ENCODE assay signal across 8 cellular contexts in the genomic region with DNA sequence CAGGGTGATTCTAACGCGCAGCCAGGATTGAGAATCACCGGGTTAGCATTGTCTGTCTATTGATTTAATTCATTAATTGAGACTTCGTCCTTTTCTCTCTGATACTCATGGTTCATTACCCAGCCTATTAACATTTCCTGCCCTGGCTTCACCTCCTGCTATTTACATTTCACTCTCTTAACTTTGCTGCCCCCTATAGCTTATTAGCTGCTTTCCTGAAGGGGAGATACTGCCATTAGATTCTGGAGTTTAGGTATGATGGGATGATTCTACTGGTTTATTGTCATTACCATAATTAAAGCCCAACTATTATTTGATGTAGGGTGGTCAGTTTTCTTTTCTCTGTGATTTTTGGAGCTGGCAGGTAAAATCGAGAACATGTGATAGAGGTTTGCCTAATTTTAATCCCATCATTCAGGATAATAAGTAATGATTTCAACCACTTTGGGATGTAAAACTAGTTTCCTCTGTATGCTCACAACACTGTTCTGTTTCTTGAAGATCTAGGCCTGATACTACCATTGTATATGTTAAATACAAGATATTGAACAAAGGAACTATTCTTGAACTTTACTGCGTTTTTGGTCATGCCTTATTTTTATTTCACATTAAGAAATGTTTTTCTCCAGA. TPM values are rescaled to one million over a fixed set of nuclear protein-coding genes. Genes with fewer than 3 reads are reported as not detected.
A peak's percentile ranks its signal among the peaks of the same experiment; 100 is the strongest.
DNase-seq lines count a peak whose midpoint lies in the region; ATAC-seq and TF ChIP-seq lines count a peak whose summit lies in the region.

No MANE protein-coding gene starts in this region.

- peaks cover 84% of the 10 kb centered on the region for H3K4me1 Mint-ChIP-seq in CD4-positive, alpha-beta T cell (ENCODE audit: low read depth)
- H3K4me1 Mint-ChIP-seq in immature natural killer cell (peaks cover 84 to 99% of the 10 kb centered on the region in 2 donors), type B pancreatic cell (ENCODE audit: unreplicated experiment) (peaks cover 31% of the 10 kb centered on the region)

- peak; percentile 75 for TF ChIP-seq CTCF in CD4-positive, alpha-beta T cell (IDR thresholded peaks at IDR 0.05)
- TF ChIP-seq CTCF in adrenal gland (IDR thresholded peaks at IDR 0.05) (peak in 4 of 6 experiments; percentile 41 to 52 (median 46)), type B pancreatic cell (conservative IDR thresholded peaks at IDR 0.05) (peak; percentile 77)

- H3K27ac ChIP-seq in CD4-positive, alpha-beta T cell (ENCODE audit: low read depth, low read length), result no peak overlapping the region
- no peak overlapping the region for H3K27ac ChIP-seq in adrenal gland

- no peak overlapping the region for H3K4me3 ChIP-seq in adrenal gland

- no peaks in the 10 kb centered on the region for H3K9me3 Mint-ChIP-seq in CD4-positive, alpha-beta T cell
- H3K9me3 Mint-ChIP-seq in immature natural killer cell, result no peaks in the 10 kb centered on the region
- no peaks in the 10 kb centered on the region for H3K9me3 Mint-ChIP-seq in type B pancreatic cell

- CTCF ChIA-PET in CD4-positive, alpha-beta T cell (lab: Charles Lee), result interaction anchor here (0.6 to 2.9 kb wide), 12 partner anchors 9 to 611 kb away, joined by 3 to 25 read pairs (median 4); a partner anchor contains a TSS

- peaks cover 8 to 42% of the 10 kb centered on the region in 2 donors for H3K4me1 ChIP-seq in adrenal gland (replicated peaks in 1 of 2)

- POLR2A ChIA-PET in CD4-positive, alpha-beta T cell (lab: Charles Lee), result interaction anchor here (0.8 to 1.0 kb wide), 3 partner anchors 16 to 220 kb away, joined by 4 to 5 read pairs (median 4); no protein-coding TSS in a partner anchor

- peak overlapping the region; percentile 66 for H3K4me3 Mint-ChIP-seq in CD4-positive, alpha-beta T cell
- H3K4me3 Mint-ChIP-seq in immature natural killer cell (peak overlapping the region; percentile 12 to 84 (median 43)), type B pancreatic cell (peak overlapping the region; percentile 37)

- H3K36me3 ChIP-seq in adrenal gland (replicated peaks in 1 of 2), result no peaks in the 10 kb centered on the region

- H3K36me3 Mint-ChIP-seq in CD4-positive, alpha-beta T cell (ENCODE audit: low read depth), result peaks cover 6% of the 10 kb centered on the region
- no peaks in the 10 kb centered on the region for H3K36me3 Mint-ChIP-seq in immature natural killer cell
- H3K36me3 Mint-ChIP-seq in type B pancreatic cell, result peaks cover 3% of the 10 kb centered on the region

- no peak for TF ChIP-seq POLR2A in adrenal gland (IDR thresholded peaks at IDR 0.05)

- no peaks in the 10 kb centered on the region for H3K9me3 ChIP-seq in CD4-positive, alpha-beta T cell (ENCODE audit: control insufficient read depth, low read length)
- no peaks in the 10 kb centered on the region for H3K9me3 ChIP-seq in adrenal gland (replicated peaks in 1 of 3)

- no peak for DNase-seq in CD4-positive, alpha-beta T cell
- DNase-seq in NCI-H524 treated with DMSO at 0.1 percent for 48 hours (lab: John Stamatoyannopoulos, UW), result peak; percentile 25
- peak in 1 of 7 donors; percentile 10 for DNase-seq in adrenal gland
- peak; percentile 61 to 68 (median 64) for DNase-seq in immature natural killer cell
- DNase-seq in type B pancreatic cell (ENCODE audit: extremely low spot score, unreplicated experiment), result no peak
- no peak for DNase-seq in activated CD8-positive, alpha-beta memory T cell treated with anti-CD3 and anti-CD28 coated beads, Interleukin-2, amount 50 U/mL, for 48 hours

- 63 to 70% (median 67%) methylated on average over 6 of the region's 6 CpGs for WGBS in adrenal gland, 4 donors

- peak overlapping the region; percentile 24 for H3K27ac Mint-ChIP-seq in CD4-positive, alpha-beta T cell
- H3K27ac Mint-ChIP-seq in immature natural killer cell, result peak overlapping the region; percentile 2 to 85 (median 51)
- H3K27ac Mint-ChIP-seq in type B pancreatic cell, result peak overlapping the region; percentile 22

- H3K27me3 Mint-ChIP-seq in CD4-positive, alpha-beta T cell, result no peaks in the 10 kb centered on the region
- H3K27me3 Mint-ChIP-seq in immature natural killer cell (ENCODE audit: low read depth in 3 of 3) (peaks cover 0 to 2% (median 0%) of the 10 kb centered on the region in 3 donors), type B pancreatic cell (no peaks in the 10 kb centered on the region)

- peak; percentile 73 for ATAC-seq in CD4-positive, alpha-beta T cell (ENCODE audit: poor library complexity)
- ATAC-seq in GM18909 (IDR thresholded peaks at IDR 0.05; ENCODE audit: poor library complexity, unreplicated experiment) (peak; percentile 58), HG03439 (IDR thresholded peaks at IDR 0.05; ENCODE audit: unreplicated experiment) (peak; percentile 66)

- intact Hi-C loops in CD4-positive, alpha-beta T cell (cut with DNase I, micrococcal nuclease), result loop anchor here (1.0 to 5.0 kb wide), 6 partner anchors 36 to 614 kb away; a partner anchor contains a TSS
- intact Hi-C loops in adrenal gland (cut with DNase I), result loop anchor here in 1 of 2 donors (10.0 kb wide), 2 partner anchors 163 to 217 kb away; no protein-coding TSS in a partner anchor

- H3K27me3 ChIP-seq in CD4-positive, alpha-beta T cell (ENCODE audit: control insufficient read depth, insufficient read depth, low read length), result no peaks in the 10 kb centered on the region
- H3K27me3 ChIP-seq in adrenal gland, result no peaks in the 10 kb centered on the region

RNA-seq across cellular contexts. Expression of a gene that starts 6.4 kb away (rescaled TPM):
- 10 to 100 TPM; 44.3 to 46.2 TPM for total RNA-seq in CD4-positive, alpha-beta T cell
- 10 to 100 TPM; 11.8 to 27.5 (median 24.2) TPM for total RNA-seq in adrenal gland
- polyA plus RNA-seq in adrenal gland, result 10 to 100 TPM; 13.3 to 19.8 (median 14.5) TPM
- 10 to 100 TPM; 57.0 to 87.2 (median 64.6) TPM for polyA plus RNA-seq in immature natural killer cell
- total RNA-seq in type B pancreatic cell (ENCODE audit: low replicate concordance), result 20.6 and 34.0 TPM in 2 replicates

Comparison
In these comparisons a context has a peak if more than half of its experiments do, and no peak if none do; other contexts are left out.
1. DNase-seq: peak in NCI-H524 treated with DMSO at 0.1 percent for 48 hours (single experiment) and immature natural killer cell (3 of 3); none in CD4-positive, alpha-beta T cell (0 of 10), type B pancreatic cell (single experiment) and activated CD8-positive, alpha-beta memory T cell treated with anti-CD3 and anti-CD28 coated beads, Interleukin-2, amount 50 U/mL, for 48 hours (single experiment).
2. Peak in every context shown above with its lines, with median percentiles within 50 percentile points of each other: ATAC-seq, H3K27ac Mint-ChIP-seq, H3K4me3 Mint-ChIP-seq and CTCF ChIP-seq.